21 cellular contexts compared by ENCODE assay signal in the genomic region with DNA sequence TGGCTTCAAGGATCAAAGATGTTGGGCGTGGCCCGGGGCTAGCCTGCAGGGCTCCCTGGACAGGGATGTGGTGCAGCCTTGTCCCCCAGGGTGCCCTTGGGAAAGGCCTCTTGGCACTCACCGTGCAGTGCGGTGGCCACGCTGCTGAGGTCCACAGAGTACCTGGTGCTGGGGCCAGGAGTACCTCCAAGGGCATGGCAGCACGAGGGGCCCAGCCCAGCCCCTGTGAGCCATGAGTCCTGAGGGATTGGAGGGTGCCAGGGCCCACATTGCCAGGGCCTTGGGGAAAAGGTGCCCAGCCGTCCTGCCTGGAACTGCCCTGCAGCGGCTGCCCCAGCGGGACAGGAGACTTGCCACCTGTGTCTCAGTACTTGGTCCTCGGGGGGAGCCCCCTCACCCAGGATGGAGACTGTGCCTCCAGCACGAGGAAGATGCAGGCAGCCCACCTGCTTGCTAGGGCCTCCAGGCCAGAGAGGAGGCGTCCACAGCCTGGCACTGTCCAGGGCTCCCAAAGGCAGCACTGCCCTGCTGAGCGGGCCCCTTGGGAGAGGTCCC.
"Had no signal": no experiment of that assay in that cellular context is flagged by ENCODE, and none has a peak within 500 bp of the region (broad histone marks: within the 10 kb centered on the region; RNA-seq: fewer than 3 reads in every experiment).

No MANE protein-coding gene starts in this region.

- DNase-seq: IMR-90, Karpas-422, KG1, MG63, NCI-H1092, NCI-H1105 treated with DMSO at 0.1 percent for 48 hours, NCI-H1417 treated with DMSO at 0.1 percent for 48 hours, NCI-H146, NCI-H1694 treated with DMSO at 0.1 percent for 48 hours, NCI-H1930, NCI-H2081, NCI-H2107, NCI-H2227 treated with DMSO at 0.1 percent for 48 hours, NCI-H524, NCI-H526 treated with DMSO at 0.1 percent for 48 hours, NCI-H748 treated with DMSO at 0.1 percent for 48 hours, RPMI8226, SHP77 treated with DMSO at 0.1 percent for 48 hours, SJCRH30 had no signal

- ATAC-seq: HepG2, SK-N-SH treated with all-trans-retinoic acid at 6 μM for 48 hours had no signal
